In the genomic region with DNA sequence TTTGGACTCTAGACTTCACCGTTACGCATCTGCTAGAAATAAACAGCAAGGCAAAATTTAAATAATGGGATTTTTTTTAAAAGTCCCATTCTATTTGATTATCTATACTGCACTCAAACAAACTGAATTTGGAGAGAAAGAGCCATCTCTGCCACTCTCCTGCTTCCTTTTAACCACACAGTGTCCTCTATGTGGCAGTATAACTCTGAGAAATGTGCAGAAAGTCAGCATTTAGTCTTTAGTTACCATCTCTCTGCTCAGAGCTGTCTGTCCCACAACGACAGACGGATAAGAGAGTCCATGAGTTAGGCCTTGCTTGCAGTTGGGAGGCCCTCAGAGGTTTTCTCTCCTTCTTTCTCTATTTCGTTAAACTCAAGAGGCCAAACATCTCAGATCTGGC, we compare ENCODE assay signal across 8 cellular contexts. TPM values are rescaled to one million over a fixed set of nuclear protein-coding genes. Genes with fewer than 3 reads are reported as not detected.
DNase-seq lines count a peak whose midpoint lies in the region; ATAC-seq, FAIRE-seq and TF ChIP-seq lines count a peak whose summit lies in the region.

No MANE protein-coding gene starts in this region.

- no peak overlapping the region for H3K4ac ChIP-seq in H1 (replicated peaks; ENCODE audit: insufficient read length, low read depth, low read length)

- no peaks in the 10 kb centered on the region for H3K23me2 ChIP-seq in H1 (ENCODE audit: low read depth, low read length)

- H4K20me1 ChIP-seq in GM23338 (replicated peaks; ENCODE audit: insufficient read depth) = no peaks in the 10 kb centered on the region
- no peaks in the 10 kb centered on the region for H4K20me1 ChIP-seq in H1 (replicated peaks in 1 of 2; ENCODE audit: control insufficient read depth in 1 of 2, insufficient read depth in 2 of 2, low read length in 2 of 2)

- no peaks in the 10 kb centered on the region for H3F3A ChIP-seq in GM23338 (replicated peaks; ENCODE audit: low read depth)

- H3K79me1 ChIP-seq in H1 (ENCODE audit: low read depth, low read length) = no peaks in the 10 kb centered on the region

- no peak overlapping the region for H4K8ac ChIP-seq in H1 (ENCODE audit: extremely low read depth, insufficient read depth, low read length)

- H3K27ac ChIP-seq in GM23338 (ENCODE audit: low read depth) (no peak overlapping the region), H1 (ENCODE audit: low read depth, low read length) (no peak overlapping the region)

- H2BK15ac ChIP-seq in H1 (ENCODE audit: low read length) = no peak overlapping the region

- H3K36me3 ChIP-seq in GM23338 (ENCODE audit: insufficient read depth) = no peaks in the 10 kb centered on the region
- H3K36me3 ChIP-seq in H1 (ENCODE audit: control insufficient read depth in 2 of 4, insufficient read depth in 4 of 4, low read length in 3 of 4) = no peaks in the 10 kb centered on the region

- ATAC-seq in GM23338 (peak; percentile 93), GM18861 (IDR thresholded peaks at IDR 0.05; ENCODE audit: unreplicated experiment) (no peak)

- no peak overlapping the region for H3K4me3 Mint-ChIP-seq in GM23338
- H3K4me3 Mint-ChIP-seq in osteocyte (ENCODE audit: unreplicated experiment) = no peak overlapping the region

- H3K79me2 ChIP-seq in GM23338 (replicated peaks; ENCODE audit: insufficient read depth) (no peaks in the 10 kb centered on the region), H1 (ENCODE audit: control insufficient read depth in 1 of 2, insufficient read depth in 2 of 2, low read length in 2 of 2) (no peaks in the 10 kb centered on the region)

- H3K27ac Mint-ChIP-seq in GM23338 (no peak overlapping the region), osteocyte (ENCODE audit: unreplicated experiment) (no peak overlapping the region)

- FAIRE-seq in H1 (lab: Jason Lieb, UNC) (peak; percentile 85), GM19239 (lab: Jason Lieb, UNC) (no peak)

- no peaks in the 10 kb centered on the region for H3K9me3 Mint-ChIP-seq in GM23338
- no peaks in the 10 kb centered on the region for H3K9me3 Mint-ChIP-seq in osteocyte (ENCODE audit: unreplicated experiment)

- WGBS in H1 (ENCODE audit: extremely low coverage in 1 of 2, insufficient coverage in 1 of 2, insufficient read length in 1 of 2, insufficient replicate concordance in 2 of 2, low coverage in 1 of 2, low lambda C conversion rate in 2 of 2, missing lambda C conversion rate in 1 of 2), 2 experiments = 79% methylated on average over 5 of the region's 5 CpGs; no CpG with 5 or more reads in 1 of the 2 experiments

- H3K4me1 Mint-ChIP-seq in GM23338 = peaks cover 29% of the 10 kb centered on the region
- no peaks in the 10 kb centered on the region for H3K4me1 Mint-ChIP-seq in osteocyte (ENCODE audit: unreplicated experiment)

- H2BK5ac ChIP-seq in H1 (ENCODE audit: low read depth, low read length) = no peak overlapping the region

- no peak overlapping the region for H3K18ac ChIP-seq in H1 (ENCODE audit: extremely low read depth, low read length)

- H3K23ac ChIP-seq in H1 (ENCODE audit: insufficient read length) = no peak overlapping the region

- no peak overlapping the region for H3K14ac ChIP-seq in H1 (ENCODE audit: insufficient read length)

- no peak overlapping the region for H2BK120ac ChIP-seq in H1 (replicated peaks; ENCODE audit: low read depth, low read length)

- H3K4me3 ChIP-seq in GM23338 (no peak overlapping the region), H1 (ENCODE audit: extremely low read depth in 1 of 4, insufficient read depth in 2 of 4, low read depth in 3 of 4, low read length in 4 of 4) (no peak overlapping the region)

- H2AFZ ChIP-seq in GM23338 = no peak overlapping the region
- H2AFZ ChIP-seq in H1 (ENCODE audit: low read length) = no peak overlapping the region

- no peak for TF ChIP-seq EP300 in H1 (IDR thresholded peaks at IDR 0.05; ENCODE audit: borderline replicate concordance in 1 of 2, low read depth in 2 of 2, low read length in 2 of 2)

- H4K91ac ChIP-seq in H1 (replicated peaks; ENCODE audit: insufficient read length, low read length) = no peak overlapping the region

- no peak overlapping the region for H3K4me2 ChIP-seq in GM23338
- no peak overlapping the region for H3K4me2 ChIP-seq in H1 (ENCODE audit: insufficient read depth in 1 of 2, low read depth in 2 of 2, low read length in 2 of 2)

- H2AK5ac ChIP-seq in H1 (ENCODE audit: low read depth, low read length) = no peak overlapping the region

- no peak for TF ChIP-seq POLR2A in H1 (IDR thresholded peaks at IDR 0.05; ENCODE audit: control extremely low read depth in 1 of 2, low read depth in 2 of 2, low read length in 2 of 2)

- H3K36me3 Mint-ChIP-seq in GM23338 (ENCODE audit: low read depth) (no peaks in the 10 kb centered on the region), osteocyte (ENCODE audit: unreplicated experiment) (no peaks in the 10 kb centered on the region)

- no peak overlapping the region for H3K56ac ChIP-seq in H1 (replicated peaks; ENCODE audit: insufficient read length, low read depth, low read length)

- no peak overlapping the region for H2BK12ac ChIP-seq in H1 (ENCODE audit: low read depth, low read length)

- H3K27me3 ChIP-seq in GM23338 (ENCODE audit: insufficient read depth) (no peaks in the 10 kb centered on the region), H1 (replicated peaks in 1 of 4; ENCODE audit: control insufficient read depth in 3 of 4, extremely low read depth in 1 of 4, insufficient read depth in 3 of 4, low read length in 3 of 4) (no peaks in the 10 kb centered on the region)

- no peaks in the 10 kb centered on the region for H3K9me2 ChIP-seq in GM23338 (ENCODE audit: insufficient read depth)

- TF ChIP-seq RAD21 in H1 (IDR thresholded peaks at IDR 0.05 in 1 of 2, conservative IDR thresholded peaks at IDR 0.05 in 1 of 2; ENCODE audit: low read depth in 2 of 2, low read length in 2 of 2) = peak; percentile 85 to 89

- CTCF ChIA-PET in H1 (lab: Charles Lee; ENCODE audit: partially characterized antibody) = interaction anchor here (0.7 to 4.6 kb wide), 37 partner anchors 9 to 529 kb away, joined by 3 to 53 read pairs (median 3); a partner anchor contains a TSS

- no peaks in the 10 kb centered on the region for H3K27me3 Mint-ChIP-seq in GM23338 (ENCODE audit: insufficient read depth, low read depth, poor library complexity)
- H3K27me3 Mint-ChIP-seq in osteocyte (ENCODE audit: unreplicated experiment) = peaks cover 27% of the 10 kb centered on the region

- no peak overlapping the region for H2BK20ac ChIP-seq in H1 (ENCODE audit: low read length)

- H3K9ac ChIP-seq in H1 (replicated peaks in 1 of 4; ENCODE audit: extremely low read depth in 1 of 4, low read depth in 3 of 4, low read length in 3 of 4) = no peak overlapping the region

- DNase-seq in GM23338 (ENCODE audit: low spot score) = peak; percentile 64
- DNase-seq in NCI-H748 (lab: John Stamatoyannopoulos, UW; ENCODE audit: unreplicated experiment) = peak; percentile 55
- no peak for DNase-seq in H1 (ENCODE audit: low read depth in 1 of 2, low spot score in 2 of 2)
- DNase-seq in osteocyte (ENCODE audit: extremely low spot score, unreplicated experiment) = no peak
- no peak for DNase-seq in mesenteric fat pad (ENCODE audit: low spot score)
- DNase-seq in GM19239 (ENCODE audit: insufficient read length, low spot score) = no peak
- no peak for DNase-seq in activated effector memory CD4-positive, alpha-beta T cell treated with anti-CD3 and anti-CD28 coated beads, Interleukin-2, amount 50 U/mL, for 16 hours

- H4K5ac ChIP-seq in H1 (ENCODE audit: insufficient read length, low read depth, low read length) = no peak overlapping the region

- POLR2A ChIA-PET in H1 (lab: Charles Lee; ENCODE audit: partially characterized antibody) = interaction anchor here (1.2 kb wide), 1 partner anchor 155 kb away, joined by 3 read pairs; a partner anchor contains a TSS

- TF ChIP-seq CTCF in GM23338 (conservative IDR thresholded peaks at IDR 0.05; ENCODE audit: low read depth in 2 of 2) (peak; percentile 63 to 82), H1 (IDR thresholded peaks at IDR 0.05; ENCODE audit: control extremely low read depth in 1 of 3, insufficient read depth in 1 of 3, low read depth in 1 of 3, low read length in 3 of 3) (peak in 2 of 3 experiments; percentile 56 to 57; a peak in 3 of 4 replicates), osteocyte (IDR thresholded peaks at IDR 0.05) (peak; percentile 45)

- H3K4me1 ChIP-seq in GM23338 (ENCODE audit: insufficient read depth) (peaks cover 12% of the 10 kb centered on the region), H1 (replicated peaks in 1 of 4; ENCODE audit: control insufficient read depth in 3 of 4, insufficient read depth in 4 of 4, low read length in 3 of 4) (peaks cover 2 to 9% (median 7%) of the 10 kb centered on the region in 4 experiments; a peak in 4 of 7 replicates)

- H3K9me3 ChIP-seq in H1 (ENCODE audit: insufficient read depth in 2 of 2, low read depth in 1 of 2, low read length in 1 of 2) = no peaks in the 10 kb centered on the region

TF ChIP-seq in H1, 55 proteins besides CTCF, POLR2A, EP300 and RAD21 (continues in another document):
- TF ChIP-seq CHD1 (IDR thresholded peaks at IDR 0.05; ENCODE audit: low read depth, low read length) (no peak), GABPA (IDR thresholded peaks at IDR 0.05; ENCODE audit: borderline replicate concordance, insufficient read depth, low read length) (no peak), KDM1A (IDR thresholded peaks at IDR 0.05; ENCODE audit: borderline replicate concordance, low read length) (no peak), GTF2F1 (IDR thresholded peaks at IDR 0.05; ENCODE audit: borderline replicate concordance, low read depth, low read length) (no peak), EZH2 (IDR thresholded peaks at IDR 0.05; ENCODE audit: low read depth, low read length, severe bottlenecking) (no peak), CBX5 (IDR thresholded peaks at IDR 0.05; ENCODE audit: low read depth, low read length) (no peak), KDM5A (IDR thresholded peaks at IDR 0.05; ENCODE audit: low read length) (no peak), CTBP2 (IDR thresholded peaks at IDR 0.05; ENCODE audit: borderline replicate concordance, insufficient read depth, insufficient read length, low read length) (no peak), SIX5 (IDR thresholded peaks at IDR 0.05; ENCODE audit: low read depth, low read length) (no peak), HDAC6 (IDR thresholded peaks at IDR 0.05; ENCODE audit: low read depth, low read length) (no peak)

RNA-seq across cellular contexts. Expression of a gene that starts 21.2 kb away (rescaled TPM):
- 7.4 and 8.1 TPM in 2 replicates for total RNA-seq in GM23338 (2014; rRNA removed; shearing (Covaris generic))
- polyA plus RNA-seq in GM23338 (2016; fragmentation: Nextera tagmentation; extraction: Ambion mirVana) (3.8 and 5.6 TPM in 2 replicates), H1 (2011; rRNA removed) (2.2 and 2.7 TPM in 2 replicates)
- 4.0 and 4.1 TPM in 2 replicates for total RNA-seq in H1 (2021; fragmentation: NEBNext Ultra II Directional; extraction: Animal tissue kit (Norgen Biotek cat#: 25700))
- 3.2 TPM for polyA plus RNA-seq in H1 (2011; cell fraction: cytosol; rRNA removed)
- 1.6 TPM for polyA plus RNA-seq in H1 (2011; cell fraction: nucleus; rRNA removed)
- polyA plus RNA-seq in H1 (2012, experiment 1 of 2) = 1.5 to 2.2 TPM (median 1.8 TPM) in 4 replicates
- 0.34 TPM for polyA plus RNA-seq in H1 (2012, experiment 2 of 2)
- polyA plus RNA-seq in H1 (2013, experiment 1 of 2) = 3.0 TPM
- 3.1 TPM for polyA plus RNA-seq in H1 (2013, experiment 2 of 2)
- polyA minus RNA-seq in H1 (2011; rRNA and poly(A)+ RNA removed) = 1.2 and 2.3 TPM in 2 replicates
- polyA minus RNA-seq in H1 (2011; cell fraction: cytosol; rRNA and poly(A)+ RNA removed) = 0.95 TPM
- 1.2 TPM for polyA minus RNA-seq in H1 (2011; cell fraction: nucleus; rRNA and poly(A)+ RNA removed)
- total RNA-seq in osteocyte (not detected in 2 replicates), mesenteric fat pad (0.71 TPM)

Comparison
In these comparisons a context has a peak if more than half of its experiments do, and no peak if none do; other contexts are left out.
1. DNase-seq: peak in GM23338 (single experiment) and NCI-H748 (single experiment); none in H1 (0 of 2), osteocyte (single experiment), mesenteric fat pad (single experiment), GM19239 (single experiment) and activated effector memory CD4-positive, alpha-beta T cell treated with anti-CD3 and anti-CD28 coated beads, Interleukin-2, amount 50 U/mL, for 16 hours (single experiment).
2. Peak in every context shown above with its lines, with median percentiles within 50 percentile points of each other: CTCF ChIP-seq.